In the genomic region with DNA sequence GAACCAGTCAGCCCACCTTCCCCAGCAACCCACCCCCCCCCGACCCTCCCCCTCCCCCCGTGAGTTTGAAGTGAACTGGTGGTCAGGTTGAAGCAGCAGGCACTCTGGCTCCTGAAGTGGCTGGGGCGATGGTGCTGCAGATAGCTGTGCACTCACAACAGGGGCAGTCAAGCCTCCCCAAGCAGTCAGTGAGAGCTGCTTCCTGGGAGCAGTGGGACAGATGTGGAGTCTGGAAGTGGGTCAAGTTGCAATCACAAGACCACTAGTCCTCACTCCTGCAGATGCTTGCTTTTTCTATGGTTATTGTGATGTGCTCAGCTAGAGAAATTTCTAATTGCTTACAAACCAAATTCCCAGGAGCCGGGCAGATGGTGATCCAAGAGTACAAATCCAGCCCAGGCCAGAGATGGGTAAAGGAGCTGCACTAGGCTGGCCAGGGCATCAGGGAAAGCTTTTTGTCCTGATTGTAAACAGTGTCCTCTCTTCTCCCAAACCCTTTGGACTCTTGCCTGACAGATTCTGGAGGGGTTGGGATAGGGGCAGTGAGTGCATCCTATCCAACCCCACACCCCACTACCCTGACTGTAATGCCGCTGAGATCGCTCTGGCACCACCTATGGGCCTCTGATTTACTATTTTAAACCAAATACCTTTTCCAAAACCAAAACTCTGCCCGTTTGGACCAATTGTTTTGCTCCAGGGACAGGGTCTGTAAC, we compare ENCODE assay signal across 15 cellular contexts. TPM values are rescaled to one million over a fixed set of nuclear protein-coding genes. Genes with fewer than 3 reads are reported as not detected.
DNase-seq lines count a peak whose midpoint lies in the region; ATAC-seq and TF ChIP-seq lines count a peak whose summit lies in the region.
"Had no signal": no experiment of that assay in that cellular context is flagged by ENCODE, and none has a peak within 500 bp of the region (broad histone marks: within the 10 kb centered on the region; RNA-seq: fewer than 3 reads in every experiment).

No MANE protein-coding gene starts in this region.

- ATAC-seq in esophagus mucosa (no peak), HG03097 (IDR thresholded peaks at IDR 0.05; ENCODE audit: low FRiP score, unreplicated experiment) (no peak)

- H3K9me3 ChIP-seq in muscle layer of duodenum (ENCODE audit: control insufficient read depth in 1 of 2, low read length in 2 of 2) (no peaks in the 10 kb centered on the region), ovary (no peaks in the 10 kb centered on the region)
- H3K9me3 ChIP-seq: pancreas, upper lobe of left lung had no signal

- DNase-seq in AG20443 (ENCODE audit: low spot score) (peak; percentile 23), NCI-H69 (lab: John Stamatoyannopoulos, UW) (peak; percentile 29), fibroblast of peridontal ligament (ENCODE audit: extremely low read depth) (peak; percentile 54), LoVo (ENCODE audit: low spot score) (no peak), ovary (no peak)
- DNase-seq: activated naive CD4-positive, alpha-beta T cell treated with Interleukin-2 at 50 U/mL for 16 hours; DND-41; erythroblast; midbrain; NCI-H2107; pancreas; upper lobe of left lung had no signal

- peaks cover 0 to 19% of the 10 kb centered on the region in 2 donors for H3K4me1 ChIP-seq in muscle layer of duodenum (ENCODE audit: control insufficient read depth in 1 of 2, insufficient read depth in 2 of 2, low read length in 2 of 2)
- H3K4me1 ChIP-seq in ovary (ENCODE audit: insufficient read depth): no peaks in the 10 kb centered on the region
- H3K4me1 ChIP-seq: pancreas, upper lobe of left lung had no signal

- H3K36me3 ChIP-seq in muscle layer of duodenum (ENCODE audit: control insufficient read depth in 1 of 2, insufficient read depth in 2 of 2, low read length in 2 of 2): peaks cover 0 to 5% of the 10 kb centered on the region in 2 donors
- no peaks in the 10 kb centered on the region for H3K36me3 ChIP-seq in ovary
- H3K36me3 ChIP-seq: pancreas, upper lobe of left lung had no signal

- TF ChIP-seq EP300 in ovary (IDR thresholded peaks at IDR 0.05): no peak

- TF ChIP-seq CTCF in ovary (IDR thresholded peaks at IDR 0.05): no peak

- intact Hi-C loops in ovary (cut with DNase I): loop anchor here in 1 of 4 donors (5.0 kb wide), 1 partner anchor 62 kb away; no protein-coding TSS in a partner anchor

- 36 to 42% (median 40%) methylated on average over 7 of the region's 7 CpGs for WGBS in ovary, 3 donors

- H3K27ac ChIP-seq in muscle layer of duodenum (ENCODE audit: low read length) (peak overlapping the region; percentile 30), ovary (no peak overlapping the region)
- H3K27ac ChIP-seq: pancreas, upper lobe of left lung had no signal

- H3K27me3 ChIP-seq in muscle layer of duodenum (ENCODE audit: low read depth, low read length) (no peaks in the 10 kb centered on the region), ovary (no peaks in the 10 kb centered on the region)
- H3K27me3 ChIP-seq: pancreas, upper lobe of left lung had no signal

- no peak for TF ChIP-seq POLR2A in ovary (IDR thresholded peaks at IDR 0.05)

- H3K4me3 ChIP-seq in muscle layer of duodenum (ENCODE audit: low read depth in 1 of 2, low read length in 2 of 2) (no peak overlapping the region), ovary (no peak overlapping the region)
- H3K4me3 ChIP-seq: pancreas, upper lobe of left lung had no signal

RNA-seq across cellular contexts. Expression of a gene that starts 9.8 kb away (rescaled TPM):
- total RNA-seq in esophagus mucosa (49.3 TPM), ovary (10 to 100 TPM; 37.1 to 44.2 (median 41.1) TPM)
- polyA plus RNA-seq in ovary: 10 to 100 TPM; 19.0 to 44.4 TPM

RNA-seq across cellular contexts. Expression of a gene that starts 16.3 kb away (rescaled TPM):
- total RNA-seq in esophagus mucosa (0.64 TPM), ovary (10 to 100 TPM in 3 of 7 donors, 1 to 10 TPM in 4; 1.2 to 24.3 (median 4.6) TPM)
- polyA plus RNA-seq in ovary: 10 to 100 TPM in 1 of 2 donors, 1 to 10 TPM in 1; 1.6 to 34.1 TPM

Comparison
In these comparisons a context has a peak if more than half of its experiments do, and no peak if none do; other contexts are left out.
1. DNase-seq: peak in AG20443 (single experiment), NCI-H69 (single experiment) and fibroblast of peridontal ligament (single experiment); none in LoVo (single experiment) and ovary (0 of 5).